In the genomic region with DNA sequence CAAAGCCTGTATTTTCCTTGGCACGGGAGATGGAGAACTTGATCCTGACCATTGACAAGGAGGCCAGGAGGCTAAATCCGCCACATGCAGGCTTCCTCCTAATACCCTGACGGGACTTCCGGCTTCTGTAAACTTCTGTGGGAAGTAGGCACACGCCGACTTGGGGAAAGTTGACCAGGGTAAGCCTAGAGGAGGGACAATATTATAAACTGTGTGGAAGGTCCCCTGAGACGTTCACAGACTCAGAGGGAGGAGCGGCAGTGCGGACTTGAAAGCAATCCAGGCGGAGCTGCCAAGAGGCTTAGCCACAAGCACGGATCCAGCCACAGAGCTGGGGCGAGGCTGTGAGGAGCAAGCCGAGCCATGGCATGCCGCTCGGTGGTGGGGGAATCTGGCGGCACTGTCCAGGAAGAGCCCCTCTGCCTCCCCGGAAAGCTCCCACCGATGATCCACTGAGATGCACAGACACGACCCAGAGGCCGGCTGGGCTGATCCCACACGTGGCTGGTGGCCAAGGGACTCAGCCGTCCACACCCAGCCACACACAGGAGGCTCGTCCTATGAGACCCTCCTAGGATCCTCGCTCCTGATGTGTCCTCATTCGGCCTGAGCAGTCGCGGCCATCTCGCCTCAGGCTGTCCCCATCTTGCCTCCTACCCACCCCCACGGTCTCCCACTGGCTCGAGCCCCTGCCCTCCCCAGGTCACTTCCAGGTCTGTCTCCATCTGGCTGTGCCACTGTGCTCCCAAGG, we compare ENCODE assay signal across 9 cellular contexts. TPM values are rescaled to one million over a fixed set of nuclear protein-coding genes. Genes with fewer than 3 reads are reported as not detected.
DNase-seq lines count a peak whose midpoint lies in the region; ATAC-seq and TF ChIP-seq lines count a peak whose summit lies in the region.
"Had no signal": no experiment of that assay in that cellular context is flagged by ENCODE, and none has a peak within 500 bp of the region (broad histone marks: within the 10 kb centered on the region; RNA-seq: fewer than 3 reads in every experiment).

No MANE protein-coding gene starts in this region.

- CTCF ChIA-PET in AG04449 (lab: Yijun Ruan, JAX), result interaction anchor here (0.7 to 1.0 kb wide), 2 partner anchors 10 to 329 kb away, joined by 3 read pairs; no protein-coding TSS in a partner anchor

- POLR2A ChIA-PET in AG04449 (lab: Yijun Ruan, JAX), result interaction anchor here (0.6 to 2.0 kb wide), 2 partner anchors 16 to 53 kb away, joined by 3 to 7 read pairs; no protein-coding TSS in a partner anchor

- peaks cover 4% of the 10 kb centered on the region; the same call in 1 of the 2 replicates for H3K27me3 ChIP-seq in SJCRH30

- H3K4me3 ChIP-seq in AG04449 (ENCODE audit: low read depth, low read length) (no peak overlapping the region), SJCRH30 (peak overlapping the region; percentile 15), fibroblast of mammary gland (ENCODE audit: control insufficient read depth, low read depth, low read length) (peak overlapping the region; percentile 4)

- DNase-seq in AG04449 (ENCODE audit: low read depth, low spot score) (peak; percentile 51), SJCRH30 (peak; percentile 43 to 65), fibroblast of mammary gland (ENCODE audit: low read depth) (peak; percentile 97), omental fat pad (ENCODE audit: low spot score) (no peak), NCI-H226 (no peak), head of caudate nucleus (no peak)
- DNase-seq: endodermal cell had no signal

- H3K9me3 ChIP-seq in SJCRH30 (replicated peaks), result no peaks in the 10 kb centered on the region

- TF ChIP-seq CTCF in AG04449 (IDR thresholded peaks at IDR 0.05; ENCODE audit: insufficient read depth, low read length, missing control alignments), result no peak
- no peak for TF ChIP-seq CTCF in fibroblast of mammary gland (conservative IDR thresholded peaks at IDR 0.05; ENCODE audit: control insufficient read depth, insufficient read depth, low read depth, low read length)
- no peak for TF ChIP-seq CTCF in omental fat pad (IDR thresholded peaks at IDR 0.05)

- no peak overlapping the region for H3K27ac ChIP-seq in SJCRH30

- ATAC-seq in omental fat pad (ENCODE audit: low FRiP score), result peak; percentile 46
- no peak for ATAC-seq in HG03571 (IDR thresholded peaks at IDR 0.05; ENCODE audit: unreplicated experiment)
- ATAC-seq in GM21619 (IDR thresholded peaks at IDR 0.05; ENCODE audit: unreplicated experiment), result no peak

- H3K4me1 ChIP-seq in SJCRH30, result no peaks in the 10 kb centered on the region; the same call in 1 of the 2 replicates

- intact Hi-C loops in head of caudate nucleus (cut with DNase I), result no loop called here

- H3K36me3 ChIP-seq in SJCRH30, result no peaks in the 10 kb centered on the region

RNA-seq across cellular contexts. Expression of a gene that starts 40.0 kb away (rescaled TPM):
- 57.3 and 60.9 TPM in 2 replicates for total RNA-seq in SJCRH30 (2014; rRNA removed; shearing (Covaris generic))
- total RNA-seq in omental fat pad, result 100 to 1,000 TPM in 2 of 4 donors, 10 to 100 TPM in 2; 85.6 to 244 (median 107) TPM

Comparison
In these comparisons a context has a peak if more than half of its experiments do, and no peak if none do; other contexts are left out.
1. DNase-seq: peak in AG04449 (single experiment), SJCRH30 (2 of 2) and fibroblast of mammary gland (single experiment); none in omental fat pad (single experiment), NCI-H226 (single experiment) and head of caudate nucleus (0 of 42).